In the genomic region with DNA sequence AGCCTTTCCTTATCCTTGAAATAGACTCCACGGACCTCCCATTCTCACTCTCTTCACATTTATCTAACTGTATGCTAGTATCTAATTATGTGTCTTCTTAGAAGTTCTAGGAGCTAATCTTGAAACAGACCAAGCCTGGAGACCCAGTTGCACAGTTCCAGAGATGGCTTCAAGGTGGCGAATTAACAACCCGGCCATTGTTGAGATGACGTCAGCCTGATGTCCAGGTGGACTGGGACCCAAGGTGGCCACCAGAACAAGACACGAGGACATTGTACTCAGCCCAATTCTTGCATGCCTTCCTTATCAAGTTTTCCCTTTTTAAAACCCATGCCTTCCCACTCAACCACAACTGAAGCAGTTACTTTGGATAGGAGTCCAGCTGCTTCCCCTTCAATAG, we compare ENCODE assay signal across 42 cellular contexts. TPM values are rescaled to one million over a fixed set of nuclear protein-coding genes. Genes with fewer than 3 reads are reported as not detected.
"Had no signal": no experiment of that assay in that cellular context is flagged by ENCODE, and none has a peak within 500 bp of the region (broad histone marks: within the 10 kb centered on the region; RNA-seq: fewer than 3 reads in every experiment).

No MANE protein-coding gene starts in this region.

- H3K4me1 ChIP-seq: adrenal gland, body of pancreas had no signal

- H3K27ac Mint-ChIP-seq: activated naive CD4-positive, alpha-beta T cell treated with anti-CD3 and anti-CD28 coated beads, Interleukin-2, amount 10 ng/mL, durations not matched to agents 7 days and 5 days; activated naive CD4-positive, alpha-beta T cell treated with anti-CD3 and anti-CD28 coated beads, Interleukin-2, amount 50 U/mL, for 24 hours; activated naive CD4-positive, alpha-beta T cell treated with anti-CD3 and anti-CD28 coated beads, Interleukin-2, amount 50 U/mL, for 72 hours; activated naive CD8-positive, alpha-beta T cell; activated naive CD8-positive, alpha-beta T cell treated with anti-CD3 and anti-CD28 coated beads for 36 hours; activated naive CD8-positive, alpha-beta T cell treated with anti-CD3 and anti-CD28 coated beads, Interleukin-2, amount 10 ng/mL, durations not matched to agents 7 days and 5 days; activated naive CD8-positive, alpha-beta T cell treated with anti-CD3 and anti-CD28 coated beads, Interleukin-2, amount 50 U/mL, for 24 hours; activated T-cell treated with anti-CD3 and anti-CD28 coated beads, Interleukin-2, amount 50 U/mL, for 24 hours; activated T-cell treated with anti-CD3 and anti-CD28 coated beads, Interleukin-2, amount 50 U/mL, for 72 hours; activated T-helper 1 cell treated with anti-CD3 and anti-CD28 coated beads, Interleukin-12 subunit alpha, Interleukin-12 subunit beta, Interleukin-2, Interleukin-4 antibody, amounts not matched to agents 30 ng/mL and 10 ng/mL and 1 ng/mL, durations not matched to agents 14 hours and 24 hours and 36 hours; activated T-helper 17 cell treated with anti-CD3 and anti-CD28 coated beads, Interleukin-2, amount 50 U/mL, for 72 hours; activated T-helper 2 cell treated with anti-CD3 and anti-CD28 coated beads, Interferon-gamma antibody, Interleukin-2, Interleukin-4, amounts not matched to agents 10 μg/mL and 5 μg/mL and 100 μg/mL, durations not matched to agents 14 hours and 24 hours and 36 hours; brain had no signal

- H3K36me3 ChIP-seq: adrenal gland, ascending aorta, brain microvascular endothelial cell, cardiac muscle cell had no signal

- H3K27ac ChIP-seq: adrenal gland, ascending aorta, body of pancreas, brain microvascular endothelial cell, cardiac muscle cell had no signal

- DNase-seq: activated effector memory CD4-positive, alpha-beta T cell treated with anti-CD3 and anti-CD28 coated beads, Interleukin-2, amount 50 U/mL, for 16 hours; activated effector memory CD4-positive, alpha-beta T cell treated with Interleukin-2 at 50 U/mL for 16 hours; activated gamma-delta T cell; activated gamma-delta T cell treated with Interleukin-2 at 50 U/mL for 16 hours; activated naive CD4-positive, alpha-beta T cell; activated naive CD4-positive, alpha-beta T cell treated with anti-CD3 and anti-CD28 coated beads, Interleukin-2, amount 10 ng/mL, durations not matched to agents 7 days and 5 days; activated naive CD4-positive, alpha-beta T cell treated with anti-CD3 and anti-CD28 coated beads, Interleukin-2, amount 50 U/mL, for 16 hours; activated naive CD4-positive, alpha-beta T cell treated with Interleukin-2 at 50 U/mL for 16 hours; activated naive CD8-positive, alpha-beta T cell treated with anti-CD3 and anti-CD28 coated beads for 36 hours; activated naive CD8-positive, alpha-beta T cell treated with anti-CD3 and anti-CD28 coated beads, Interleukin-2, amount 10 ng/mL, durations not matched to agents 7 days and 5 days; activated naive CD8-positive, alpha-beta T cell treated with anti-CD3 and anti-CD28 coated beads, Interleukin-2, amount 50 U/mL, for 24 hours; activated T-cell treated with anti-CD3 and anti-CD28 coated beads, Interleukin-2, amount 50 U/mL, for 1 hour; activated T-cell treated with anti-CD3 and anti-CD28 coated beads, Interleukin-2, amount 50 U/mL, for 24 hours; activated T-cell treated with anti-CD3 and anti-CD28 coated beads, Interleukin-2, amount 50 U/mL, for 4 hours; activated T-cell treated with anti-CD3 and anti-CD28 coated beads, Interleukin-2, amount 50 U/mL, for 48 hours; activated T-cell treated with anti-CD3 and anti-CD28 coated beads, Interleukin-2, amount 50 U/mL, for 72 hours; adrenal gland; amniotic stem cell; amygdala; anterior cingulate cortex; aorta; body of pancreas; brain microvascular endothelial cell; caudate nucleus; central memory CD4-positive, alpha-beta T cell; cerebellar nuclear complex had no signal

- FAIRE-seq: astrocyte, colon had no signal

- H3K4me1 Mint-ChIP-seq: activated naive CD4-positive, alpha-beta T cell treated with anti-CD3 and anti-CD28 coated beads, Interleukin-2, amount 10 ng/mL, durations not matched to agents 7 days and 5 days; activated naive CD4-positive, alpha-beta T cell treated with anti-CD3 and anti-CD28 coated beads, Interleukin-2, amount 50 U/mL, for 24 hours; activated naive CD8-positive, alpha-beta T cell treated with anti-CD3 and anti-CD28 coated beads for 36 hours; activated naive CD8-positive, alpha-beta T cell treated with anti-CD3 and anti-CD28 coated beads, Interleukin-2, amount 10 ng/mL, durations not matched to agents 7 days and 5 days; activated naive CD8-positive, alpha-beta T cell treated with anti-CD3 and anti-CD28 coated beads, Interleukin-2, amount 50 U/mL, for 24 hours; activated T-helper 17 cell treated with anti-CD3 and anti-CD28 coated beads, Interleukin-2, amount 50 U/mL, for 72 hours; brain; central memory CD8-positive, alpha-beta T cell had no signal

- H3K4me3 Mint-ChIP-seq: activated naive CD4-positive, alpha-beta T cell treated with anti-CD3 and anti-CD28 coated beads, Interleukin-2, amount 10 ng/mL, durations not matched to agents 7 days and 5 days; activated naive CD4-positive, alpha-beta T cell treated with anti-CD3 and anti-CD28 coated beads, Interleukin-2, amount 50 U/mL, for 24 hours; activated naive CD8-positive, alpha-beta T cell; activated naive CD8-positive, alpha-beta T cell treated with anti-CD3 and anti-CD28 coated beads for 36 hours; activated naive CD8-positive, alpha-beta T cell treated with anti-CD3 and anti-CD28 coated beads, Interleukin-2, amount 10 ng/mL, durations not matched to agents 7 days and 5 days; activated naive CD8-positive, alpha-beta T cell treated with anti-CD3 and anti-CD28 coated beads, Interleukin-2, amount 50 U/mL, for 24 hours; activated T-cell treated with anti-CD3 and anti-CD28 coated beads, Interleukin-2, amount 50 U/mL, for 24 hours; activated T-cell treated with anti-CD3 and anti-CD28 coated beads, Interleukin-2, amount 50 U/mL, for 4 hours; activated T-cell treated with anti-CD3 and anti-CD28 coated beads, Interleukin-2, amount 50 U/mL, for 72 hours; activated T-helper 1 cell treated with anti-CD3 and anti-CD28 coated beads, Interleukin-12 subunit alpha, Interleukin-12 subunit beta, Interleukin-2, Interleukin-4 antibody, amounts not matched to agents 30 ng/mL and 10 ng/mL and 1 ng/mL, durations not matched to agents 14 hours and 24 hours and 36 hours; activated T-helper 17 cell treated with anti-CD3 and anti-CD28 coated beads, Interleukin-2, amount 50 U/mL, for 72 hours; brain; central memory CD8-positive, alpha-beta T cell had no signal

- H3K9me3 ChIP-seq: adrenal gland, ascending aorta, body of pancreas had no signal

- ATAC-seq: activated naive CD4-positive, alpha-beta T cell treated with anti-CD3 and anti-CD28 coated beads, Interleukin-2, amount 50 U/mL, for 72 hours; activated naive CD8-positive, alpha-beta T cell treated with anti-CD3 and anti-CD28 coated beads, Interleukin-2, amount 50 U/mL, for 24 hours; activated T-cell treated with anti-CD3 and anti-CD28 coated beads, Interleukin-2, amount 50 U/mL, for 4 hours; activated T-cell treated with anti-CD3 and anti-CD28 coated beads, Interleukin-2, amount 50 U/mL, for 72 hours; activated T-helper 17 cell treated with anti-CD3 and anti-CD28 coated beads, Interleukin-2, amount 50 U/mL, for 72 hours; body of pancreas had no signal

- H3K27me3 ChIP-seq: adrenal gland, ascending aorta, body of pancreas, brain microvascular endothelial cell had no signal

- H3K4me3 ChIP-seq: adrenal gland, ascending aorta, body of pancreas, cardiac muscle cell had no signal

- H3K9me3 Mint-ChIP-seq: activated naive CD4-positive, alpha-beta T cell treated with anti-CD3 and anti-CD28 coated beads, Interleukin-2, amount 10 ng/mL, durations not matched to agents 7 days and 5 days; activated naive CD4-positive, alpha-beta T cell treated with anti-CD3 and anti-CD28 coated beads, Interleukin-2, amount 50 U/mL, for 24 hours; activated naive CD4-positive, alpha-beta T cell treated with anti-CD3 and anti-CD28 coated beads, Interleukin-2, amount 50 U/mL, for 72 hours; activated naive CD8-positive, alpha-beta T cell treated with anti-CD3 and anti-CD28 coated beads for 36 hours; activated naive CD8-positive, alpha-beta T cell treated with anti-CD3 and anti-CD28 coated beads, Interleukin-2, amount 10 ng/mL, durations not matched to agents 7 days and 5 days; activated naive CD8-positive, alpha-beta T cell treated with anti-CD3 and anti-CD28 coated beads, Interleukin-2, amount 50 U/mL, for 24 hours; activated T-cell treated with anti-CD3 and anti-CD28 coated beads, Interleukin-2, amount 50 U/mL, for 24 hours; activated T-cell treated with anti-CD3 and anti-CD28 coated beads, Interleukin-2, amount 50 U/mL, for 4 hours; activated T-cell treated with anti-CD3 and anti-CD28 coated beads, Interleukin-2, amount 50 U/mL, for 72 hours; activated T-helper 1 cell treated with anti-CD3 and anti-CD28 coated beads, Interleukin-12 subunit alpha, Interleukin-12 subunit beta, Interleukin-2, Interleukin-4 antibody, amounts not matched to agents 30 ng/mL and 10 ng/mL and 1 ng/mL, durations not matched to agents 14 hours and 24 hours and 36 hours; activated T-helper 17 cell treated with anti-CD3 and anti-CD28 coated beads, Interleukin-2, amount 50 U/mL, for 72 hours; activated T-helper 2 cell treated with anti-CD3 and anti-CD28 coated beads, Interferon-gamma antibody, Interleukin-2, Interleukin-4, amounts not matched to agents 10 μg/mL and 5 μg/mL and 100 μg/mL, durations not matched to agents 14 hours and 24 hours and 36 hours; brain; central memory CD8-positive, alpha-beta T cell had no signal

- H3K36me3 Mint-ChIP-seq: activated naive CD4-positive, alpha-beta T cell treated with anti-CD3 and anti-CD28 coated beads, Interleukin-2, amount 10 ng/mL, durations not matched to agents 7 days and 5 days; activated naive CD4-positive, alpha-beta T cell treated with anti-CD3 and anti-CD28 coated beads, Interleukin-2, amount 50 U/mL, for 24 hours; activated naive CD4-positive, alpha-beta T cell treated with anti-CD3 and anti-CD28 coated beads, Interleukin-2, amount 50 U/mL, for 72 hours; activated naive CD8-positive, alpha-beta T cell treated with anti-CD3 and anti-CD28 coated beads for 36 hours; activated naive CD8-positive, alpha-beta T cell treated with anti-CD3 and anti-CD28 coated beads, Interleukin-2, amount 10 ng/mL, durations not matched to agents 7 days and 5 days; brain had no signal

RNA-seq across cellular contexts. Expression of gene CLEC3A, which starts 47.6 kb away (rescaled TPM):
- total RNA-seq: activated naive CD4-positive, alpha-beta T cell treated with anti-CD3 and anti-CD28 coated beads, Interleukin-2, amount 50 U/mL, for 72 hours; activated naive CD8-positive, alpha-beta T cell treated with anti-CD3 and anti-CD28 coated beads for 36 hours; activated naive CD8-positive, alpha-beta T cell treated with anti-CD3 and anti-CD28 coated beads, Interleukin-2, amount 10 ng/mL, durations not matched to agents 7 days and 5 days; activated T-cell treated with anti-CD3 and anti-CD28 coated beads, Interleukin-2, amount 50 U/mL, for 4 hours; activated T-cell treated with anti-CD3 and anti-CD28 coated beads, Interleukin-2, amount 50 U/mL, for 72 hours; activated T-helper 1 cell treated with anti-CD3 and anti-CD28 coated beads, Interleukin-12 subunit alpha, Interleukin-12 subunit beta, Interleukin-2, Interleukin-4 antibody, amounts not matched to agents 30 ng/mL and 10 ng/mL and 1 ng/mL, durations not matched to agents 14 hours and 24 hours and 36 hours; activated T-helper 17 cell treated with anti-CD3 and anti-CD28 coated beads, Interleukin-2, amount 50 U/mL, for 72 hours; activated T-helper 2 cell treated with anti-CD3 and anti-CD28 coated beads, Interferon-gamma antibody, Interleukin-2, Interleukin-4, amounts not matched to agents 10 μg/mL and 5 μg/mL and 100 μg/mL, durations not matched to agents 14 hours and 24 hours and 36 hours; adrenal gland; aorta; ascending aorta; astrocyte; body of pancreas; cardiac muscle cell; cardiac septum; cerebellum; chondrocyte had no signal
- polyA plus RNA-seq: adipose tissue, adrenal gland, aorta, cardiac muscle cell had no signal
